9 cellular contexts compared by ENCODE assay signal in genomic region chr13:114283581-114283980, GRCh38. TPM values are rescaled to one million over a fixed set of nuclear protein-coding genes. Genes with fewer than 3 reads are reported as not detected.
A peak's percentile ranks its signal among the peaks of the same experiment; 100 is the strongest.
DNase-seq lines count a peak whose midpoint lies in the region; FAIRE-seq and TF ChIP-seq lines count a peak whose summit lies in the region.
"Had no signal": no experiment of that assay in that cellular context is flagged by ENCODE, and none has a peak within 500 bp of the region (broad histone marks: within the 10 kb centered on the region; RNA-seq: fewer than 3 reads in every experiment).

No MANE protein-coding gene starts in this region.

- H3K36me3 ChIP-seq in MM.1S (replicated peaks; ENCODE audit: insufficient read depth, low read length), result 0 out of 2 replicates have a peak, but pooled peaks cover 11% of the 10 kb centered on the region

- FAIRE-seq in GM12892 (lab: Jason Lieb, UNC), result no peak

- TF ChIP-seq CTCF in MM.1S (IDR thresholded peaks at IDR 0.05; ENCODE audit: low read length), result no peak
- TF ChIP-seq CTCF in nephron (IDR thresholded peaks at IDR 0.05; ENCODE audit: unreplicated experiment in 3 of 3), result no peak
- no peak for TF ChIP-seq CTCF in GM13977 (IDR thresholded peaks at IDR 0.05; ENCODE audit: extremely low read depth, insufficient read depth, missing control alignments)

- H4K20me1 ChIP-seq in MM.1S (ENCODE audit: insufficient read depth, low read length), result no peaks in the 10 kb centered on the region

- peak overlapping the region; percentile 50 for H3K4me3 Mint-ChIP-seq in activated naive CD8-positive, alpha-beta T cell treated with anti-CD3 and anti-CD28 coated beads for 36 hours
- H3K4me3 Mint-ChIP-seq in nephron, result peak overlapping the region; percentile 72 to 80 (median 79)

- in situ Hi-C loops in GM13977 (cut with MboI; ENCODE audit: low pct_unique_long_range_greater_than_20kb, low sequenced_read_pairs, unreplicated experiment), result no loop called here

- H2AFZ ChIP-seq in MM.1S (ENCODE audit: low read length), result no peak overlapping the region

- DNase-seq in GDM1 (lab: John Stamatoyannopoulos, UW) (peak; percentile 18), MM.1S (no peak), caudate nucleus (lab: John Stamatoyannopoulos, UW) (no peak), GM13977 (ENCODE audit: low spot score) (no peak), GM12892 (ENCODE audit: insufficient read length) (no peak)
- no peak for DNase-seq in activated naive CD8-positive, alpha-beta T cell treated with anti-CD3 and anti-CD28 coated beads for 36 hours
- DNase-seq: NCI-H146 had no signal

- H3K4me2 ChIP-seq in MM.1S (ENCODE audit: low read depth, low read length), result peak overlapping the region; percentile 50; the same call in 1 of the 2 replicates

- no peak overlapping the region for H3K9ac ChIP-seq in MM.1S (ENCODE audit: low read length)

- no peak overlapping the region for H3K27ac ChIP-seq in MM.1S (ENCODE audit: low read length)
- no peak overlapping the region for H3K27ac ChIP-seq in caudate nucleus (ENCODE audit: low read depth, low read length)
- H3K27ac ChIP-seq: SJSA1 had no signal

- no peaks in the 10 kb centered on the region for H3K9me3 Mint-ChIP-seq in activated naive CD8-positive, alpha-beta T cell treated with anti-CD3 and anti-CD28 coated beads for 36 hours
- H3K9me3 Mint-ChIP-seq in nephron, result no peaks in the 10 kb centered on the region

- peaks cover 33% of the 10 kb centered on the region for H3K4me1 Mint-ChIP-seq in activated naive CD8-positive, alpha-beta T cell treated with anti-CD3 and anti-CD28 coated beads for 36 hours
- peaks cover 32% of the 10 kb centered on the region for H3K4me1 Mint-ChIP-seq in nephron

- no peak overlapping the region for H3K4me3 ChIP-seq in MM.1S (ENCODE audit: low read length)

- no peaks in the 10 kb centered on the region for H3K27me3 Mint-ChIP-seq in activated naive CD8-positive, alpha-beta T cell treated with anti-CD3 and anti-CD28 coated beads for 36 hours
- no peaks in the 10 kb centered on the region for H3K27me3 Mint-ChIP-seq in nephron (ENCODE audit: low read depth)

- TF ChIP-seq POLR2A in GM12892 (IDR thresholded peaks at IDR 0.05; ENCODE audit: low read depth, low read length), result no peak

- peaks cover 27% of the 10 kb centered on the region for H3K4me1 ChIP-seq in MM.1S (ENCODE audit: low read length)

- no peaks in the 10 kb centered on the region for H3K9me2 ChIP-seq in MM.1S (replicated peaks; ENCODE audit: insufficient read depth, low read length)

- H3K9me3 ChIP-seq in MM.1S (replicated peaks; ENCODE audit: insufficient read depth, low read length), result no peaks in the 10 kb centered on the region
- H3K9me3 ChIP-seq: SJSA1 had no signal

- no peaks in the 10 kb centered on the region for H3K27me3 ChIP-seq in MM.1S (replicated peaks; ENCODE audit: insufficient read depth, low read length)
- H3K27me3 ChIP-seq: SJSA1 had no signal

- H3F3A ChIP-seq in MM.1S (ENCODE audit: insufficient read depth, low read length), result peaks cover 24% of the 10 kb centered on the region

- peaks cover 47% of the 10 kb centered on the region for H3K36me3 Mint-ChIP-seq in activated naive CD8-positive, alpha-beta T cell treated with anti-CD3 and anti-CD28 coated beads for 36 hours
- peaks cover 51% of the 10 kb centered on the region for H3K36me3 Mint-ChIP-seq in nephron (ENCODE audit: low read depth)

- H3K79me2 ChIP-seq in MM.1S (ENCODE audit: low read length), result peaks cover 70% of the 10 kb centered on the region

- H3K27ac Mint-ChIP-seq in activated naive CD8-positive, alpha-beta T cell treated with anti-CD3 and anti-CD28 coated beads for 36 hours, result no peak overlapping the region
- peak overlapping the region; percentile 39 to 72 (median 70) for H3K27ac Mint-ChIP-seq in nephron

RNA-seq across cellular contexts. Expression of gene UPF3A, which starts 2.2 kb away (rescaled TPM):
- total RNA-seq in activated naive CD8-positive, alpha-beta T cell treated with anti-CD3 and anti-CD28 coated beads for 36 hours, result 10 to 100 TPM; 42.9 to 45.9 TPM
- 49.4 TPM for polyA plus RNA-seq in GM12892 (2012; ENCODE audit: missing spikeins)

RNA-seq across cellular contexts. Expression of gene CHAMP1, which starts 30.7 kb away (rescaled TPM):
- total RNA-seq in activated naive CD8-positive, alpha-beta T cell treated with anti-CD3 and anti-CD28 coated beads for 36 hours, result 10 to 100 TPM; 46.2 to 46.6 TPM
- polyA plus RNA-seq in GM12892 (2012; ENCODE audit: missing spikeins), result 21.3 TPM

RNA-seq across cellular contexts. Expression of gene CDC16, which starts 48.9 kb away (rescaled TPM):
- total RNA-seq in activated naive CD8-positive, alpha-beta T cell treated with anti-CD3 and anti-CD28 coated beads for 36 hours, result 10 to 100 TPM; 72.8 to 73.0 TPM
- polyA plus RNA-seq in GM12892 (2012; ENCODE audit: missing spikeins), result 51.9 TPM
